ENCODE assay signal across 8 cellular contexts in the genomic region with DNA sequence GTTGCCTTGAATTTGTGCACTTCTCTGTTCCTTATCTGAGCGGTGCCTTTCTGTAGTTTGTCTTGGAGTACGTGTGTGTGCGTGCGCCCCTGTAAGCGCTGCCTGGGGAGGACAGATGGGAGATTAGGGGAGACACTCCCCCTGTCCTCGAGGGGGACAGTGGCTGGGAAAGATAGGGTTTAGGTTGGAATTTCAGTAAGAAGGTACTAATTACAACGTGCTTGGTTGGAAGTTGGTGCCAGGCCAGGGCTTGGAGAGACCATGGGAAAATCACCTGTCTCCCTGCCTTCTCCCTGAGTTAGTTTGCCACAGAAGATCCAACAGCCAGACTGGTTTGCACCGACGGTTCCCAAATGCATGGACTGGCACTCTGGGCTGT.
DNase-seq lines count a peak whose midpoint lies in the region; ATAC-seq, FAIRE-seq and TF ChIP-seq lines count a peak whose summit lies in the region.

No MANE protein-coding gene starts in this region.

- ATAC-seq in GM19351 (IDR thresholded peaks at IDR 0.05; ENCODE audit: unreplicated experiment) (peak; percentile 16), HG03565 (IDR thresholded peaks at IDR 0.05; ENCODE audit: unreplicated experiment) (peak; percentile 8), GM12878 (peak; percentile 7)
- peak; percentile 18 for ATAC-seq in stimulated activated naive CD8-positive, alpha-beta T cell treated with anti-CD3 and anti-CD28 coated beads, Interleukin-15, amount 100 ng/mL, for 72 hours

- H3K4me3 ChIP-seq in AG10803 (ENCODE audit: low read length) (peak overlapping the region; percentile 61), GM12878 (peak overlapping the region; percentile 77), keratinocyte (ENCODE audit: control insufficient read depth in 2 of 3, extremely low read depth in 1 of 3, insufficient read depth in 2 of 3, low read depth in 1 of 3, low read length in 3 of 3) (peak overlapping the region; percentile 20 to 74 (median 64))

- H3K79me2 ChIP-seq in GM12878 (ENCODE audit: control insufficient read depth, insufficient read depth, low read length) = peaks cover 37% of the 10 kb centered on the region
- no peaks in the 10 kb centered on the region for H3K79me2 ChIP-seq in keratinocyte (ENCODE audit: control insufficient read depth, insufficient read depth, low read length)

- peak overlapping the region; percentile 68 to 76 for H3K27ac Mint-ChIP-seq in stimulated activated naive CD8-positive, alpha-beta T cell treated with anti-CD3 and anti-CD28 coated beads, Interleukin-15, amount 100 ng/mL, for 72 hours

- H3K27me3 ChIP-seq in GM12878 (replicated peaks in 1 of 2; ENCODE audit: control insufficient read depth in 2 of 2, insufficient read depth in 2 of 2, low read length in 1 of 2) = no peaks in the 10 kb centered on the region
- no peaks in the 10 kb centered on the region for H3K27me3 ChIP-seq in keratinocyte (ENCODE audit: control insufficient read depth, extremely low read depth, insufficient read depth, low read length)

- WGBS in GM12878 (ENCODE audit: insufficient coverage, insufficient replicate concordance, low lambda C conversion rate, missing lambda C conversion rate) = 36% methylated on average over 9 of the region's 9 CpGs

- no peak for FAIRE-seq in GM12878 (lab: Jason Lieb, UNC)
- no peak for FAIRE-seq in keratinocyte (lab: Jason Lieb, UNC)

- DNase-seq in AG10803 (ENCODE audit: low read depth) (no peak), GM12878 (ENCODE audit: low read depth, low spot score) (no peak), keratinocyte (ENCODE audit: low read depth, low spot score) (no peak), NOMO-1 treated with dmso at 0.1 percent for 144 hours (lab: John Stamatoyannopoulos, UW; ENCODE audit: unreplicated experiment) (no peak), NAMALWA (ENCODE audit: low spot score) (no peak)
- DNase-seq in stimulated activated naive CD8-positive, alpha-beta T cell treated with anti-CD3 and anti-CD28 coated beads, Interleukin-15, amount 100 ng/mL, for 72 hours = no peak

- no peaks in the 10 kb centered on the region for H3K27me3 Mint-ChIP-seq in stimulated activated naive CD8-positive, alpha-beta T cell treated with anti-CD3 and anti-CD28 coated beads, Interleukin-15, amount 100 ng/mL, for 72 hours

- no peak for TF ChIP-seq RAD21 in GM12878 (IDR thresholded peaks at IDR 0.05; ENCODE audit: insufficient read depth, low read depth, low read length)

- peaks cover 2% of the 10 kb centered on the region for H3K9me1 ChIP-seq in keratinocyte (ENCODE audit: control insufficient read depth, extremely low read depth, insufficient read depth, low read length)

- H3K27ac ChIP-seq in GM12878 (ENCODE audit: control insufficient read depth, insufficient read depth) = peak overlapping the region; percentile 94
- H3K27ac ChIP-seq in keratinocyte (ENCODE audit: control insufficient read depth, insufficient read depth, low read length) = peak overlapping the region; percentile 37

- no peaks in the 10 kb centered on the region for H4K20me1 ChIP-seq in GM12878 (ENCODE audit: control insufficient read depth, insufficient read depth)
- no peaks in the 10 kb centered on the region for H4K20me1 ChIP-seq in keratinocyte (ENCODE audit: control insufficient read depth, extremely low read depth, insufficient read depth, low read length)

- dilution Hi-C loops in keratinocyte (cut with MboI; ENCODE audit: extremely low pct_ligation_motif_present, low sequenced_read_pairs) = no loop called here

- TF ChIP-seq CTCF in AG10803 (conservative IDR thresholded peaks at IDR 0.05; ENCODE audit: low read length) (no peak), GM12878 (IDR thresholded peaks at IDR 0.05 in 2 of 3, conservative IDR thresholded peaks at IDR 0.05 in 1 of 3; ENCODE audit: control insufficient read depth in 2 of 3, extremely low read depth in 1 of 3, insufficient read depth in 1 of 3, low read depth in 3 of 3, low read length in 3 of 3) (no peak), keratinocyte (optimal IDR thresholded peaks at IDR 0.05 in 1 of 3, IDR thresholded peaks at IDR 0.05 in 1 of 3, conservative IDR thresholded peaks at IDR 0.05 in 1 of 3; ENCODE audit: extremely low read depth in 1 of 3, insufficient read depth in 2 of 3, low read length in 3 of 3) (no peak)

- H3K4me1 Mint-ChIP-seq in stimulated activated naive CD8-positive, alpha-beta T cell treated with anti-CD3 and anti-CD28 coated beads, Interleukin-15, amount 100 ng/mL, for 72 hours = peaks cover 87% of the 10 kb centered on the region

- H2AFZ ChIP-seq in GM12878 (ENCODE audit: control insufficient read depth, low read depth, low read length) (peak overlapping the region; percentile 11), keratinocyte (ENCODE audit: control insufficient read depth, low read length) (peak overlapping the region; percentile 57)

- TF ChIP-seq EP300 in GM12878 (IDR thresholded peaks at IDR 0.05; ENCODE audit: borderline replicate concordance in 1 of 2, control insufficient read depth in 1 of 2, low read depth in 2 of 2, low read length in 2 of 2) = no peak

- H3K9me3 Mint-ChIP-seq in stimulated activated naive CD8-positive, alpha-beta T cell treated with anti-CD3 and anti-CD28 coated beads, Interleukin-15, amount 100 ng/mL, for 72 hours = no peaks in the 10 kb centered on the region

- TF ChIP-seq POLR2A in GM12878 (IDR thresholded peaks at IDR 0.05; ENCODE audit: low read depth, low read length) = no peak

- SMC1A ChIA-PET in GM12878 (lab: Charles Lee; ENCODE audit: uncharacterized antibody, unreplicated experiment) = interaction anchor here (0.6 to 4.1 kb wide), 23 partner anchors 12 to 527 kb away, joined by 3 to 182 read pairs (median 14); no protein-coding TSS in a partner anchor

- RAD21 ChIA-PET in GM12878 (lab: Charles Lee; ENCODE audit: unreplicated experiment) = interaction anchor here (0.7 to 3.8 kb wide), 26 partner anchors 11 to 423 kb away, joined by 3 to 185 read pairs (median 14); no protein-coding TSS in a partner anchor

- intact Hi-C loops in GM12878 (cut with micrococcal nuclease; ENCODE audit: unreplicated experiment) = loop anchor here (1.0 to 5.0 kb wide), 4 partner anchors 146 to 374 kb away; no protein-coding TSS in a partner anchor

- CTCF ChIA-PET in GM12878 (lab: Yijun Ruan, JAX) = interaction anchor here (0.7 to 3.6 kb wide), 12 partner anchors 10 to 719 kb away, joined by 3 to 165 read pairs (median 14); no protein-coding TSS in a partner anchor

- H3K36me3 ChIP-seq in GM12878 (ENCODE audit: control insufficient read depth in 2 of 2, insufficient read depth in 2 of 2, low read length in 1 of 2) (peaks cover 0 to 13% of the 10 kb centered on the region in 2 experiments; a peak in 2 of 4 replicates), keratinocyte (ENCODE audit: control insufficient read depth in 2 of 2, extremely low read depth in 1 of 2, insufficient read depth in 2 of 2, low read length in 2 of 2) (peaks cover 0 to 5% of the 10 kb centered on the region in 2 experiments)

- H3K4me2 ChIP-seq in GM12878 (ENCODE audit: control insufficient read depth, insufficient read depth) = peak overlapping the region; percentile 100
- H3K4me2 ChIP-seq in keratinocyte (ENCODE audit: control insufficient read depth, extremely low read depth, insufficient read depth, low read depth, low read length) = peak overlapping the region; percentile 97

- BruUV-seq in GM12878 (replicated peaks; lab: Mats Ljungman, UMichigan) = no TSS peak

- H3K9me3 ChIP-seq in GM12878 (replicated peaks; ENCODE audit: control insufficient read depth, insufficient read depth, low read length) = no peaks in the 10 kb centered on the region
- no peaks in the 10 kb centered on the region for H3K9me3 ChIP-seq in keratinocyte (ENCODE audit: control insufficient read depth, low read depth, low read length)

- H3K9ac ChIP-seq in GM12878 (ENCODE audit: control insufficient read depth, insufficient read depth, low read length) (peak overlapping the region; percentile 80), keratinocyte (ENCODE audit: control insufficient read depth, extremely low read depth, insufficient read depth, low read length) (peak overlapping the region; percentile 66)

- POLR2A ChIA-PET in GM12878 (lab: Charles Lee) = interaction anchor here (0.6 to 3.5 kb wide), 10 partner anchors 73 to 166 kb away, joined by 3 to 28 read pairs (median 3); partner anchors contain the start of gene PIK3R1

- H3K4me3 Mint-ChIP-seq in stimulated activated naive CD8-positive, alpha-beta T cell treated with anti-CD3 and anti-CD28 coated beads, Interleukin-15, amount 100 ng/mL, for 72 hours = peak overlapping the region; percentile 82 to 93

- H3K4me1 ChIP-seq in GM12878 (ENCODE audit: control insufficient read depth, insufficient read depth, low read length) = peaks cover 53% of the 10 kb centered on the region
- peaks cover 22% of the 10 kb centered on the region for H3K4me1 ChIP-seq in keratinocyte (ENCODE audit: control insufficient read depth, extremely low read depth, insufficient read depth, low read length)

- in situ Hi-C loops in GM12878 (cut with MboI) = loop anchor here (5.0 to 10.0 kb wide), 2 partner anchors 169 to 726 kb away; no protein-coding TSS in a partner anchor

TF ChIP-seq in GM12878, 131 proteins besides CTCF, POLR2A, EP300 and RAD21 (continues in another document):
- TF ChIP-seq BACH1 (IDR thresholded peaks at IDR 0.05; ENCODE audit: borderline replicate concordance) (no peak), BCLAF1 (IDR thresholded peaks at IDR 0.05) (no peak), EED (IDR thresholded peaks at IDR 0.05; ENCODE audit: low read depth) (peak; percentile 13; the same call in 1 of the 2 replicates), RB1 (IDR thresholded peaks at IDR 0.05; ENCODE audit: borderline replicate concordance) (no peak), TCF7 (IDR thresholded peaks at IDR 0.05; ENCODE audit: borderline replicate concordance) (no peak), RAD51 (IDR thresholded peaks at IDR 0.05) (no peak)
